ENCODE assay signal across 11 cellular contexts in the genomic region with DNA sequence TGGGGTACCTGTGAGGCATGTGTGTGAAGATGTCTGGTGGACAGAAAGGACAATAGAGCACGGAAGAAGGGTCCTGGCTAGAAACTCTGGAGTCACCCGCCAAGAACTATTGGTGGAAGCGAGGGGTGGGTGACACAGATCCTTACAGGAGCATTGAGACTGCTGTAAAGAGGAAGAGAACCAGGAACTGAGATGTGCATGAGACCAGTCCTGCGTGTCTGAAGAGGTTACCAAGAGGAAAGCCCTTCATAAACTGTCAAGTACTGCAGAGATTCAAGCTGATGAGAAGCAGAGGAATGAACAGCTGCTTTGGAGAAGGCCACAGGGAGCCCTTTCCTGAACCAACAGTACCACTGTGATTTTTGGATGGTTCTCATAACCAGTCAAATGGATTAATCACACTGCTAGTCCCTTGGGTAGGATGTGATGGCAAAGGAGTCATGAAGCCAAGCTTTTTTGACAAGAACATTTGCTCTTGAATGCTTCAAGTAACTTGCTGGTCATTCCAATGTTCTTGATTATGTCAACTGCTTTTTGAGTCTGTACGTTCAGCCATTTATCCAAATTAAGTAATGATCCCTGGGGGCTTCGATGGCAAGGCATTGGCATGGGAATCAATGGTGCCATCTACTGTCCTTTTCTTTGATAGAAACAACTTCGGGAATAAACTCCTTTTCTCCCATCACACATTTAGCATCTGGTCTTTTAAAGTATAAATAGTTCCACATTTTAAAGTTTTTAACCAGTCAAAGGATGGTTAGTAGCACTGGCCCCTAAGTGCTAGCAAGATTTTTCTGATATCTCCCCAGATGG.
DNase-seq lines count a peak whose midpoint lies in the region; ATAC-seq and TF ChIP-seq lines count a peak whose summit lies in the region.
"Had no signal": no experiment of that assay in that cellular context is flagged by ENCODE, and none has a peak within 500 bp of the region (broad histone marks: within the 10 kb centered on the region; RNA-seq: fewer than 3 reads in every experiment).

No MANE protein-coding gene starts in this region.

- H3K4me3 ChIP-seq in AG09309 (ENCODE audit: control insufficient read depth, low read depth, low read length): no peak overlapping the region

- H3K9me3 Mint-ChIP-seq in stimulated activated naive CD8-positive, alpha-beta T cell treated with anti-CD3 and anti-CD28 coated beads, Interleukin-15, amount 100 ng/mL, for 72 hours: no peaks in the 10 kb centered on the region

- ATAC-seq in stimulated activated naive CD8-positive, alpha-beta T cell treated with anti-CD3 and anti-CD28 coated beads, Interleukin-15, amount 100 ng/mL, for 72 hours: no peak
- ATAC-seq in GM19324 (IDR thresholded peaks at IDR 0.05; ENCODE audit: low FRiP score, unreplicated experiment) (no peak), GM18517 (IDR thresholded peaks at IDR 0.05; ENCODE audit: unreplicated experiment) (no peak)

- H3K4me3 Mint-ChIP-seq in stimulated activated naive CD8-positive, alpha-beta T cell treated with anti-CD3 and anti-CD28 coated beads, Interleukin-15, amount 100 ng/mL, for 72 hours: no peak overlapping the region

- no peaks in the 10 kb centered on the region for H3K4me1 Mint-ChIP-seq in stimulated activated naive CD8-positive, alpha-beta T cell treated with anti-CD3 and anti-CD28 coated beads, Interleukin-15, amount 100 ng/mL, for 72 hours

- DNase-seq in AG09309 (ENCODE audit: low read depth) (no peak), GM20000 (ENCODE audit: low spot score) (peak; percentile 21), NCI-H748 treated with DMSO at 0.1 percent for 48 hours (lab: John Stamatoyannopoulos, UW) (peak; percentile 8), germinal center (ENCODE audit: low spot score) (peak; percentile 47), epidermal melanocyte (ENCODE audit: insufficient read length, low spot score) (no peak)
- DNase-seq in stimulated activated naive CD8-positive, alpha-beta T cell treated with anti-CD3 and anti-CD28 coated beads, Interleukin-15, amount 100 ng/mL, for 72 hours: no peak
- DNase-seq: activated CD8-positive, alpha-beta memory T cell treated with anti-CD3 and anti-CD28 coated beads, Interleukin-2, amount 50 U/mL, for 4 hours; DMS153; SHP77 had no signal

- H3K27ac Mint-ChIP-seq in stimulated activated naive CD8-positive, alpha-beta T cell treated with anti-CD3 and anti-CD28 coated beads, Interleukin-15, amount 100 ng/mL, for 72 hours: no peak overlapping the region

- peaks cover 11% of the 10 kb centered on the region for H3K27me3 Mint-ChIP-seq in stimulated activated naive CD8-positive, alpha-beta T cell treated with anti-CD3 and anti-CD28 coated beads, Interleukin-15, amount 100 ng/mL, for 72 hours

- peak; percentile 31 for TF ChIP-seq CTCF in AG09309 (IDR thresholded peaks at IDR 0.05; ENCODE audit: control insufficient read depth, insufficient read depth, low read depth, low read length, missing control alignments)
- TF ChIP-seq CTCF in GM20000 (IDR thresholded peaks at IDR 0.05; ENCODE audit: extremely low read depth, missing control alignments): no peak

Comparison
In these comparisons a context has a peak if more than half of its experiments do, and no peak if none do; other contexts are left out.
1. DNase-seq: peak in GM20000 (single experiment), NCI-H748 treated with DMSO at 0.1 percent for 48 hours (single experiment) and germinal center (single experiment); none in AG09309 (single experiment), stimulated activated naive CD8-positive, alpha-beta T cell treated with anti-CD3 and anti-CD28 coated beads, Interleukin-15, amount 100 ng/mL, for 72 hours (0 of 2) and epidermal melanocyte (single experiment).